Comparison of ENCODE assay signal across 28 cellular contexts in genomic region chr9:127680226-127680625, GRCh38. TPM values are rescaled to one million over a fixed set of nuclear protein-coding genes. Genes with fewer than 3 reads are reported as not detected.
"Had no signal": no experiment of that assay in that cellular context is flagged by ENCODE, and none has a peak within 500 bp of the region (broad histone marks: within the 10 kb centered on the region; RNA-seq: fewer than 3 reads in every experiment).

No MANE protein-coding gene starts in this region.

- H3K4me3 ChIP-seq: cardiac muscle cell, left ventricle myocardium inferior, lung, right lobe of liver, thoracic aorta had no signal

- H3K27ac ChIP-seq: cardiac muscle cell, left ventricle myocardium inferior, right lobe of liver, thoracic aorta had no signal

- H3K27me3 Mint-ChIP-seq: activated CD4-positive, alpha-beta T cell treated with anti-CD3 and anti-CD28 coated beads, Interleukin-2, amount 10 ng/mL, durations not matched to agents 7 days and 5 days; activated CD8-positive, alpha-beta T cell treated with anti-CD3 and anti-CD28 coated beads for 36 hours; activated T-helper 17 cell treated with anti-CD3 and anti-CD28 coated beads, Interleukin-2, amount 50 U/mL, for 72 hours; progenitor cell of endocrine pancreas; T-helper 17 cell had no signal

- DNase-seq: activated CD4-positive, alpha-beta T cell treated with anti-CD3 and anti-CD28 coated beads for 1 hour; activated CD4-positive, alpha-beta T cell treated with anti-CD3 and anti-CD28 coated beads, Interleukin-2, amount 10 ng/mL, durations not matched to agents 7 days and 5 days; activated CD8-positive, alpha-beta T cell treated with anti-CD3 and anti-CD28 coated beads for 36 hours; activated gamma-delta T cell treated with Interleukin-2 at 50 U/mL for 16 hours; activated naive CD4-positive, alpha-beta T cell treated with anti-CD3 and anti-CD28 coated beads, Interleukin-2, amount 50 U/mL, for 16 hours; activated T-cell treated with anti-CD3 and anti-CD28 coated beads, Interleukin-2, amount 50 U/mL, for 4 hours; amniotic stem cell; cortex of kidney; foreskin fibroblast; islet precursor cell; left ventricle myocardium inferior; naive B cell; right lobe of liver; SK-N-SH; stimulated activated CD4-positive, alpha-beta T cell treated with anti-CD3 and anti-CD28 coated beads, Interleukin-2, amount 100 ng/mL, for 48 hours; stimulated activated naive CD8-positive, alpha-beta T cell treated with anti-CD3 and anti-CD28 coated beads, Interleukin-15, Interleukin-2, amounts not matched to agents 100 U/mL and 50 U/mL, for 24 hours; T-helper 17 cell; trophoblast cell had no signal

- H3K9me3 ChIP-seq: left ventricle myocardium inferior, right lobe of liver, SK-N-SH, thoracic aorta had no signal

- H3K36me3 ChIP-seq: right lobe of liver had no signal

- ATAC-seq: activated CD8-positive, alpha-beta T cell treated with anti-CD3 and anti-CD28 coated beads for 36 hours; activated T-cell treated with anti-CD3 and anti-CD28 coated beads, Interleukin-2, amount 50 U/mL, for 4 hours; activated T-helper 17 cell treated with anti-CD3 and anti-CD28 coated beads, Interleukin-2, amount 50 U/mL, for 72 hours; esophagus mucosa; right lobe of liver; stimulated activated naive CD8-positive, alpha-beta T cell treated with anti-CD3 and anti-CD28 coated beads, Interleukin-15, Interleukin-2, amounts not matched to agents 100 U/mL and 50 U/mL, for 24 hours; T-helper 17 cell had no signal

- H3K9ac ChIP-seq: SK-N-SH had no signal

- H3K27me3 ChIP-seq: cardiac muscle cell, right lobe of liver had no signal

- H3K27ac Mint-ChIP-seq: activated CD4-positive, alpha-beta T cell treated with anti-CD3 and anti-CD28 coated beads, Interleukin-2, amount 10 ng/mL, durations not matched to agents 7 days and 5 days; activated CD8-positive, alpha-beta T cell treated with anti-CD3 and anti-CD28 coated beads for 36 hours; activated T-helper 17 cell treated with anti-CD3 and anti-CD28 coated beads, Interleukin-2, amount 50 U/mL, for 72 hours; naive B cell; progenitor cell of endocrine pancreas; T-helper 17 cell had no signal

- H3K4me3 Mint-ChIP-seq: activated CD4-positive, alpha-beta T cell treated with anti-CD3 and anti-CD28 coated beads, Interleukin-2, amount 10 ng/mL, durations not matched to agents 7 days and 5 days; activated CD8-positive, alpha-beta T cell treated with anti-CD3 and anti-CD28 coated beads for 36 hours; activated T-cell treated with anti-CD3 and anti-CD28 coated beads, Interleukin-2, amount 50 U/mL, for 4 hours; activated T-helper 17 cell treated with anti-CD3 and anti-CD28 coated beads, Interleukin-2, amount 50 U/mL, for 72 hours; naive B cell; T-helper 17 cell had no signal

- H3K36me3 Mint-ChIP-seq: naive B cell had no signal

- H3K4me2 ChIP-seq: SK-N-SH had no signal

- H3K4me1 ChIP-seq: left ventricle myocardium inferior, right lobe of liver had no signal

- H3K4me1 Mint-ChIP-seq: activated CD4-positive, alpha-beta T cell treated with anti-CD3 and anti-CD28 coated beads, Interleukin-2, amount 10 ng/mL, durations not matched to agents 7 days and 5 days; activated T-helper 17 cell treated with anti-CD3 and anti-CD28 coated beads, Interleukin-2, amount 50 U/mL, for 72 hours; naive B cell had no signal

- H3K9me3 Mint-ChIP-seq: activated CD4-positive, alpha-beta T cell treated with anti-CD3 and anti-CD28 coated beads, Interleukin-2, amount 10 ng/mL, durations not matched to agents 7 days and 5 days; activated CD8-positive, alpha-beta T cell treated with anti-CD3 and anti-CD28 coated beads for 36 hours; activated T-cell treated with anti-CD3 and anti-CD28 coated beads, Interleukin-2, amount 50 U/mL, for 4 hours; activated T-helper 17 cell treated with anti-CD3 and anti-CD28 coated beads, Interleukin-2, amount 50 U/mL, for 72 hours; naive B cell had no signal

RNA-seq across cellular contexts. Expression of gene CFAP157, which starts 26.6 kb away (rescaled TPM):
- total RNA-seq: activated CD4-positive, alpha-beta T cell treated with anti-CD3 and anti-CD28 coated beads, Interleukin-2, amount 10 ng/mL, durations not matched to agents 7 days and 5 days; activated T-cell treated with anti-CD3 and anti-CD28 coated beads, Interleukin-2, amount 50 U/mL, for 4 hours; esophagus mucosa; left ventricle myocardium inferior; skeletal muscle tissue; subcutaneous adipose tissue had no signal

RNA-seq across cellular contexts. Expression of gene TTC16, which starts 35.7 kb away (rescaled TPM):
- total RNA-seq: cerebellum, esophagus mucosa, osteocyte, skeletal muscle tissue had no signal
- polyA plus RNA-seq: cardiac muscle cell had no signal
